1 cellular context compared by ENCODE assay signal in the genomic region with DNA sequence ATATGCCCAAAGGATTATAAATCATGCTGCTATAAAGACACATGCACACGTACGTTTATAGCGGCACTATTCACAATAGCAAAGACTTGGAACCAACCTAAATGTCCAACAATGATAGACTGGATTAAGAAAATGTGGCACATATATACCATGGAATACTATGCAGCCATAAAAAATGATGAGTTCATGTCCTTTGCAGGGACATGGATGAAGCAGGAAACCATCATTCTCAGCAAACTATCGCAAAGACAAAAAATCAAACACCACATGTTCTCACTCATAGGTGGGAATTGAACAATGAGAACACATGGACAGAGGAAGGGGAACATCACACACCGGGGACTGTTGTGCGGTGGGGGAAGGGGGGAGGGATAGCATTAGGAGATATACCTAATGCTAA.
A peak's percentile ranks its signal among the peaks of the same experiment; 100 is the strongest.
TF ChIP-seq lines count a peak whose summit lies in the region.

No MANE protein-coding gene starts in this region.

TF ChIP-seq in HEK293, 187 proteins besides CTCF, POLR2A, EP300 and RAD21:
- TF ChIP-seq, protein P1, sequence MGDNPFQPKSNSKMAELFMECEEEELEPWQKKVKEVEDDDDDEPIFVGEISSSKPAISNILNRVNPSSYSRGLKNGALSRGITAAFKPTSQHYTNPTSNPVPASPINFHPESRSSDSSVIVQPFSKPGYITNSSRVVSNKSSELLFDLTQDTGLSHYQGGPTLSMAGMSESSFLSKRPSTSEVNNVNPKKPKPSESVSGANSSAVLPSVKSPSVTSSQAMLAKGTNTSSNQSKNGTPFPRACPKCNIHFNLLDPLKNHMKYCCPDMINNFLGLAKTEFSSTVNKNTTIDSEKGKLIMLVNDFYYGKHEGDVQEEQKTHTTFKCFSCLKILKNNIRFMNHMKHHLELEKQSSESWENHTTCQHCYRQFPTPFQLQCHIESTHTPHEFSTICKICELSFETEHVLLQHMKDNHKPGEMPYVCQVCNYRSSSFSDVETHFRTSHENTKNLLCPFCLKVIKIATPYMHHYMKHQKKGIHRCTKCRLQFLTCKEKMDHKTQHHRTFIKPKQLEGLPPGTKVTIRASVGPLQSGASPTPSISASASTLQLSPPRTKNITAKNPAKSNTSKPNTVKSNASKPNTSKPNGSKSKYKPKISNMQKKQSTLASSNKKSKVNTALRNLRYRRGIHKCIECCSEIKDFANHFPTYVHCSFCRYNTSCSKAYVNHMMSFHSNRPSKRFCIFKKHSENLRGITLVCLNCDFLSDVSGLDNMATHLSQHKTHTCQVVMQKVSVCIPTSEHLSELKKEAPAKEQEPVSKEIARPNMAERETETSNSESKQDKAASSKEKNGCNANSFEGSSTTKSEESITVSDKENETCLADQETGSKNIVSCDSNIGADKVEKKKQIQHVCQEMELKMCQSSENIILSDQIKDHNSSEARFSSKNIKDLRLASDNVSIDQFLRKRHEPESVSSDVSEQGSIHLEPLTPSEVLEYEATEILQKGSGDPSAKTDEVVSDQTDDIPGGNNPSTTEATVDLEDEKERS (tag by site-specific recombination; IDR thresholded peaks at IDR 0.05), result 0 out of 2 replicates have a peak, but pooled peaks have one; percentile 28
- TF ChIP-seq ZNF146 (tag by site-specific recombination; IDR thresholded peaks at IDR 0.05), result peak; percentile 66
